Comparison of ENCODE assay signal across 10 cellular contexts in the genomic region with DNA sequence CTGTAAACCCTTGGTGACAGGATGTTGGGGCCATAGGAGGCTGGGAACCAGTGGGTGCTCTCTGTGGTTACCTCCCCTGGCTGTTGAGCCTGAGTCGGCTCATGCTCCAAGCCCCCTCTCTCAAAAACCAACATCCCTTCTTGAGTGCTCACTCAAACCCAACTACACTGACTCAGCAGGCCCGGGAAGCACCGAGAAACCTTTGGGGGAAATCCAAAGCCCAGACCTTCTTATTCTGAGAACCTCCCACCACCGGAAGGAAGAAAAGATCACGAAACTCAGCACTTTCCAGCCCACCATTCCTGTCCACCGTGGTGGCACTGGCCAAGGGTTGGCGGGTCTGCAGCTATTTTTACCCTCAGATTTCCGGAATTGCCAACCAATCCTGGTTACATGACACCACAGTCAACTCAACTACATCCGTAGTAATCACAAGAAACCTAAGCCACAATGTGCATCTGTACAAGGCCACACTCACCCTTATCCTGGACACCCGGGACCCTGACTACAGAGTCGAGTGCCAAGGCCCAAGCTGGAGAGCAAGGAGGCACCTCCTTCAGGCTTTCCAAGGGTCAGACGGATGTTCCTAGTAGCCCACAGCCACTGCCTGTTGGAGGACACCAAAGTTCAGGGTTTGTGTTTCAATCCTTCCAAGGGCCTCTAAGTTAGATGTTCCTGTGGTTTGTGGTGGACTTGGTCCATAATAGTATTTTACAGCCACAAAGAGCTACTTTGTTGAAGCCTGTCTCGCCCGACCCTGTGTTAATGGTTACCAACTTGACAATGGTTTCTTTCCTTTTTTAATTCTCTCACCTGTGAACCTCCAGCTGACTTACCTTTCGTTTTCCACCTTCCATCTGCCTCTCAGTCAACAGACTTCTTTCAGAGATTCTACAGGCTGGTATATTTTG.
DNase-seq lines count a peak whose midpoint lies in the region; ATAC-seq and TF ChIP-seq lines count a peak whose summit lies in the region.
"Had no signal": no experiment of that assay in that cellular context is flagged by ENCODE, and none has a peak within 500 bp of the region (broad histone marks: within the 10 kb centered on the region; RNA-seq: fewer than 3 reads in every experiment).

No MANE protein-coding gene starts in this region.

- no peaks in the 10 kb centered on the region for H3K36me3 Mint-ChIP-seq in activated T-cell treated with anti-CD3 and anti-CD28 coated beads, Interleukin-2, amount 50 U/mL, for 24 hours (ENCODE audit: low read depth)
- H3K36me3 Mint-ChIP-seq: naive B cell had no signal

- H3K4me1 ChIP-seq in Peyer's patch, result no peaks in the 10 kb centered on the region
- H3K4me1 ChIP-seq: transverse colon had no signal

- no peak overlapping the region for H3K4me3 Mint-ChIP-seq in activated T-cell treated with anti-CD3 and anti-CD28 coated beads, Interleukin-2, amount 50 U/mL, for 24 hours
- H3K4me3 Mint-ChIP-seq: naive B cell had no signal

- H3K27ac Mint-ChIP-seq in activated T-cell treated with anti-CD3 and anti-CD28 coated beads, Interleukin-2, amount 50 U/mL, for 24 hours, result peak overlapping the region; percentile 81
- H3K27ac Mint-ChIP-seq: naive B cell had no signal

- ATAC-seq in HG03342 (IDR thresholded peaks at IDR 0.05; ENCODE audit: unreplicated experiment) (peak; percentile 63), sciatic nerve (no peak), HG03196 (IDR thresholded peaks at IDR 0.05; ENCODE audit: unreplicated experiment) (no peak)

- DNase-seq in activated CD4-positive, alpha-beta T cell treated with anti-CD3 and anti-CD28 coated beads for 24 hours (ENCODE audit: low read depth in 2 of 2), result peak; percentile 13 to 16
- no peak for DNase-seq in activated CD4-positive, alpha-beta T cell treated with anti-CD3 and anti-CD28 coated beads, Interleukin-2, amount 50 U/mL, for 1 hour
- DNase-seq in activated T-cell treated with anti-CD3 and anti-CD28 coated beads, Interleukin-2, amount 50 U/mL, for 24 hours, result peak; percentile 57
- peak; percentile 24 for DNase-seq in stimulated activated CD8-positive, alpha-beta memory T cell treated with anti-CD3 and anti-CD28 coated beads, Interleukin-4, amount 100 ng/mL, for 24 hours (ENCODE audit: low read depth)
- DNase-seq in Peyer's patch (no peak), sciatic nerve (ENCODE audit: low spot score) (no peak)
- DNase-seq: naive B cell, transverse colon had no signal

- intact Hi-C loops in sciatic nerve (cut with DNase I), result no loop called here

- no peaks in the 10 kb centered on the region for H3K27me3 ChIP-seq in Peyer's patch
- H3K27me3 ChIP-seq: transverse colon had no signal

- H3K27me3 Mint-ChIP-seq in activated T-cell treated with anti-CD3 and anti-CD28 coated beads, Interleukin-2, amount 50 U/mL, for 24 hours, result no peaks in the 10 kb centered on the region
- H3K27me3 Mint-ChIP-seq: naive B cell had no signal

- TF ChIP-seq CTCF in Peyer's patch (IDR thresholded peaks at IDR 0.05), result no peak

- H3K27ac ChIP-seq in Peyer's patch, result no peak overlapping the region
- H3K27ac ChIP-seq: transverse colon had no signal

- peaks cover 51% of the 10 kb centered on the region for H3K4me1 Mint-ChIP-seq in activated T-cell treated with anti-CD3 and anti-CD28 coated beads, Interleukin-2, amount 50 U/mL, for 24 hours (ENCODE audit: low read depth)
- H3K4me1 Mint-ChIP-seq: naive B cell had no signal

- TF ChIP-seq POLR2A in Peyer's patch (IDR thresholded peaks at IDR 0.05), result no peak

- peaks cover 6% of the 10 kb centered on the region for H3K9me3 Mint-ChIP-seq in activated T-cell treated with anti-CD3 and anti-CD28 coated beads, Interleukin-2, amount 50 U/mL, for 24 hours

- no peaks in the 10 kb centered on the region for H3K36me3 ChIP-seq in Peyer's patch
- H3K36me3 ChIP-seq: transverse colon had no signal

- H3K4me3 ChIP-seq in Peyer's patch, result no peak overlapping the region
- H3K4me3 ChIP-seq: transverse colon had no signal

- H3K9me3 ChIP-seq in Peyer's patch, result no peaks in the 10 kb centered on the region
- H3K9me3 ChIP-seq: transverse colon had no signal

Comparison
In these comparisons a context has a peak if more than half of its experiments do, and no peak if none do; other contexts are left out.
1. DNase-seq: peak in activated CD4-positive, alpha-beta T cell treated with anti-CD3 and anti-CD28 coated beads for 24 hours (2 of 2), activated T-cell treated with anti-CD3 and anti-CD28 coated beads, Interleukin-2, amount 50 U/mL, for 24 hours (single experiment) and stimulated activated CD8-positive, alpha-beta memory T cell treated with anti-CD3 and anti-CD28 coated beads, Interleukin-4, amount 100 ng/mL, for 24 hours (single experiment); none in activated CD4-positive, alpha-beta T cell treated with anti-CD3 and anti-CD28 coated beads, Interleukin-2, amount 50 U/mL, for 1 hour (single experiment), Peyer's patch (0 of 3) and sciatic nerve (single experiment).